In genomic region chr1:219928791-219929118, GRCh38 we compare ENCODE assay signal across 2 cellular contexts.
TF ChIP-seq lines count a peak whose summit lies in the region.

No MANE protein-coding gene starts in this region.

TF ChIP-seq in GM12878, 131 proteins besides CTCF, POLR2A, EP300 and RAD21:
- TF ChIP-seq CEBPB (IDR thresholded peaks at IDR 0.05; ENCODE audit: borderline replicate concordance in 1 of 2, low read depth in 2 of 2, low read length in 2 of 2), result no peak
- TF ChIP-seq CREM (IDR thresholded peaks at IDR 0.05; ENCODE audit: low read depth), result no peak
- no peak for TF ChIP-seq SMARCA5 (IDR thresholded peaks at IDR 0.05)
- TF ChIP-seq TCF3 (IDR thresholded peaks at IDR 0.05; ENCODE audit: borderline replicate concordance, insufficient read depth, low read depth, low read length), result no peak
- TF ChIP-seq MAX (IDR thresholded peaks at IDR 0.05; ENCODE audit: low read depth, low read length), result no peak
- TF ChIP-seq PAX5 (IDR thresholded peaks at IDR 0.05; ENCODE audit: borderline replicate concordance, low read depth, low read length), result no peak
- TF ChIP-seq MEF2B (IDR thresholded peaks at IDR 0.05; ENCODE audit: partially characterized antibody, poor library complexity, severe bottlenecking), result no peak
- no peak for TF ChIP-seq ZNF207 (IDR thresholded peaks at IDR 0.05; ENCODE audit: borderline replicate concordance)
- no peak for TF ChIP-seq GATAD2B (conservative IDR thresholded peaks at IDR 0.05; ENCODE audit: low read depth)

TF ChIP-seq in HepG2, 621 proteins besides CTCF, POLR2A, EP300 and RAD21 (continues in another document):
- TF ChIP-seq ZNF317 (CRISPR knock-in tag; IDR thresholded peaks at IDR 0.05) (0 out of 2 replicates have a peak, but pooled peaks have one; percentile 7), ZNF761 (CRISPR knock-in tag; conservative IDR thresholded peaks at IDR 0.05) (0 out of 2 replicates have a peak, but pooled peaks have one; percentile 5), PHF21A (CRISPR knock-in tag; IDR thresholded peaks at IDR 0.05) (peak; percentile 75), IRF9 (CRISPR knock-in tag; IDR thresholded peaks at IDR 0.05; ENCODE audit: borderline replicate concordance) (0 out of 2 replicates have a peak, but pooled peaks have one; percentile 12), MED1 (CRISPR knock-in tag; IDR thresholded peaks at IDR 0.05) (peak; percentile 82), ARNT2 (CRISPR knock-in tag; IDR thresholded peaks at IDR 0.05; ENCODE audit: low read depth) (no peak), HOMEZ (CRISPR knock-in tag; IDR thresholded peaks at IDR 0.05; ENCODE audit: low read depth) (peak; percentile 64; the same call in 1 of the 2 replicates), ZBTB40 (IDR thresholded peaks at IDR 0.05) (no peak), ZBTB40 (CRISPR knock-in tag; IDR thresholded peaks at IDR 0.05) (no peak), ZBTB7A (CRISPR knock-in tag; IDR thresholded peaks at IDR 0.05) (0 out of 2 replicates have a peak, but pooled peaks have one; percentile 46), GMEB1 (CRISPR knock-in tag; IDR thresholded peaks at IDR 0.05; ENCODE audit: borderline replicate concordance) (peak; percentile 55; the same call in 1 of the 2 replicates), AFF4 (CRISPR knock-in tag; IDR thresholded peaks at IDR 0.05) (no peak), ZMAT3 (CRISPR knock-in tag; conservative IDR thresholded peaks at IDR 0.05) (0 out of 2 replicates have a peak, but pooled peaks have one; percentile 2), ZNF451 (CRISPR knock-in tag; IDR thresholded peaks at IDR 0.05) (0 out of 2 replicates have a peak, but pooled peaks have one; percentile 52), POLR2AphosphoS2 (IDR thresholded peaks at IDR 0.05; ENCODE audit: low read depth, low read length) (no peak), CREM (IDR thresholded peaks at IDR 0.05) (peak; percentile 12; the same call in 1 of the 2 replicates), CREM (CRISPR knock-in tag; IDR thresholded peaks at IDR 0.05) (no peak), ZHX1 (CRISPR knock-in tag; IDR thresholded peaks at IDR 0.05; ENCODE audit: low read depth) (0 out of 2 replicates have a peak, but pooled peaks have one; percentile 2), ZSCAN30 (CRISPR knock-in tag; IDR thresholded peaks at IDR 0.05) (0 out of 2 replicates have a peak, but pooled peaks have one; percentile 58), ZNF292 (CRISPR knock-in tag; IDR thresholded peaks at IDR 0.05; ENCODE audit: borderline replicate concordance, low read depth) (peak; percentile 74; the same call in 1 of the 2 replicates), ZNF609 (CRISPR knock-in tag; IDR thresholded peaks at IDR 0.05; ENCODE audit: borderline replicate concordance) (peak; percentile 7; the same call in 1 of the 2 replicates)
